ENCODE assay signal across 15 cellular contexts in the genomic region with DNA sequence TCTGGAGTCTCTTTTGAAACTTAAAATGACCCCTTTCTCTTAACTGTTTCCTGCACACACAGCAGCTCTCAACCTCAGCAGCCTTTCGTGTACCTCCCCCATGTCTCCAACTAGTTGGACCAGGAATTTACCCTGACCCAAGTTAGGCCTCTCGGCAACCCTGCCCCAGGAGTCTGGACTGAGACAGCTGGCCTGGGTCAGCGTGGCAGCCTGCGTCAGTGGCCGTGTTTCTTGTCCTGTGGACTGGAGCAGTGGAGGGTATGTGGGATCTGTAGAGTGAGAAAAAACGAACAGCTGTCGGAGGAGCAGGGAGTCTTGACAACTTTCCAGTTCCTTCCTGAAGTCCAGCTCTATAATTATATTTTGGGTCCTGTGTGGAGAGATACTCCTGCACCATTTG.
"Had no signal": no experiment of that assay in that cellular context is flagged by ENCODE, and none has a peak within 500 bp of the region (broad histone marks: within the 10 kb centered on the region; RNA-seq: fewer than 3 reads in every experiment).

No MANE protein-coding gene starts in this region.

- FAIRE-seq: small intestine had no signal

- H3K4me1 ChIP-seq: colonic mucosa, gastrocnemius medialis, upper lobe of left lung had no signal

- H3K27me3 ChIP-seq: cardiac muscle cell, colonic mucosa, hepatocyte, upper lobe of left lung had no signal

- ATAC-seq: activated naive CD4-positive, alpha-beta T cell treated with anti-CD3 and anti-CD28 coated beads, Interleukin-2, amount 50 U/mL, for 72 hours; gastrocnemius medialis; stimulated activated naive CD8-positive, alpha-beta T cell treated with anti-CD3 and anti-CD28 coated beads, Interleukin-15, amount 100 ng/mL, for 72 hours had no signal

- H3K4me3 ChIP-seq: cardiac muscle cell, colonic mucosa, gastrocnemius medialis, hepatocyte, thoracic aorta, upper lobe of left lung had no signal

- H3K36me3 ChIP-seq: cardiac muscle cell, colonic mucosa, gastrocnemius medialis, thoracic aorta, upper lobe of left lung, WERI-Rb-1 had no signal

- DNase-seq: activated CD4-positive, alpha-beta T cell treated with anti-CD3 and anti-CD28 coated beads for 1 hour; activated gamma-delta T cell; colonic mucosa; gastrocnemius medialis; retina; small intestine; stimulated activated CD4-positive, alpha-beta T cell treated with anti-CD3 and anti-CD28 coated beads, Interleukin-15, amount 100 ng/mL, for 24 hours; stimulated activated CD4-positive, alpha-beta T cell treated with anti-CD3 and anti-CD28 coated beads, Interleukin-4, amount 100 ng/mL, for 1 hour; stimulated activated naive CD8-positive, alpha-beta T cell treated with anti-CD3 and anti-CD28 coated beads, Interleukin-15, amount 100 ng/mL, for 72 hours; WERI-Rb-1 had no signal

- H3K27ac ChIP-seq: cardiac muscle cell, colonic mucosa, gastrocnemius medialis, hepatocyte, thoracic aorta, upper lobe of left lung, WERI-Rb-1 had no signal

- H3K9me3 ChIP-seq: colonic mucosa, gastrocnemius medialis, thoracic aorta, upper lobe of left lung had no signal
